In the genomic region with DNA sequence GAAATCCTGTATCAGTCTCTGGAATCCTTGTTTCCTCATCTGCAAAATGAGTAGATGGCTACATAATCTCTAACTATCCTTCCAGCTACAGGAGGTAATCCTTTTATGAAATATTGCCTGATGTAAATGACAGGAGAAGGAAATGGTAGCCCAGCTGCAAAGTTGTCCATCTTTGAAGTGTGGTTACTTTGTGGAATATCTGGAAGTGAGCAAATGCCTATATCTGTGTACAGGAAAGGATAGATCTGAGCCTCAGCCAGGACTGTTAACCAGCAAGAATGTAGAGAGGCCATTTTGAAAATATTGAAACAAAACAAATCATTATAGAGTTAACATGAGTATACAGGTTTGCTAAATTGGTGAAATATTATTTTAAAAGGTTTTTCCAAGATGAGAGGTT, we compare ENCODE assay signal across 14 cellular contexts.
A peak's percentile ranks its signal among the peaks of the same experiment; 100 is the strongest.
DNase-seq lines count a peak whose midpoint lies in the region; ATAC-seq, FAIRE-seq and TF ChIP-seq lines count a peak whose summit lies in the region.
"Had no signal": no experiment of that assay in that cellular context is flagged by ENCODE, and none has a peak within 500 bp of the region (broad histone marks: within the 10 kb centered on the region; RNA-seq: fewer than 3 reads in every experiment).

No MANE protein-coding gene starts in this region.

- TF ChIP-seq POLR2A in prostate gland (IDR thresholded peaks at IDR 0.05): no peak

- H3K4me3 ChIP-seq in astrocyte (ENCODE audit: insufficient read depth, low read depth, low read length) (no peak overlapping the region), fibroblast of lung (replicated peaks in 1 of 4; ENCODE audit: control extremely low read depth in 1 of 4, insufficient read depth in 1 of 4, low read depth in 3 of 4, low read length in 4 of 4) (no peak overlapping the region), osteoblast (ENCODE audit: insufficient read depth, low read length) (no peak overlapping the region), prostate gland (no peak overlapping the region), pancreas (no peak overlapping the region)
- no peak overlapping the region for H3K4me3 ChIP-seq in CD8-positive, alpha-beta T cell (ENCODE audit: low read depth, low read length)

- H3K4me1 ChIP-seq in astrocyte (ENCODE audit: insufficient read depth, low read length) (peaks cover 43% of the 10 kb centered on the region), fibroblast of lung (ENCODE audit: control insufficient read depth, extremely low read depth, insufficient read depth, low read length) (peaks cover 25% of the 10 kb centered on the region), osteoblast (ENCODE audit: insufficient read depth, low read length) (peaks cover 65% of the 10 kb centered on the region), prostate gland (replicated peaks) (peaks cover 4% of the 10 kb centered on the region), pancreas (peaks cover 3 to 25% (median 24%) of the 10 kb centered on the region in 3 donors)
- H3K4me1 ChIP-seq in CD8-positive, alpha-beta T cell (ENCODE audit: insufficient read depth, low read length): peaks cover under 1% of the 10 kb centered on the region
- H3K4me1 ChIP-seq: Caco-2 had no signal

- no peaks in the 10 kb centered on the region; the same call in none of the 2 replicates for H3K27me3 Mint-ChIP-seq in HFFc6 (ENCODE audit: insufficient read depth)
- H3K27me3 Mint-ChIP-seq in astrocyte (ENCODE audit: low read depth, unreplicated experiment): no peaks in the 10 kb centered on the region
- H3K27me3 Mint-ChIP-seq in CD8-positive, alpha-beta T cell (ENCODE audit: low read depth): no peaks in the 10 kb centered on the region
- no peaks in the 10 kb centered on the region for H3K27me3 Mint-ChIP-seq in activated CD4-positive, alpha-beta T cell treated with anti-CD3 and anti-CD28 coated beads for 36 hours

- CTCF ChIA-PET in CD8-positive, alpha-beta T cell (lab: Charles Lee): interaction anchor here (1.3 kb wide), 1 partner anchor 318 kb away, joined by 3 read pairs; no protein-coding TSS in a partner anchor
- CTCF ChIA-PET in activated CD4-positive, alpha-beta T cell treated with anti-CD3 and anti-CD28 coated beads for 36 hours (lab: Charles Lee): interaction anchor here (1.0 kb wide), 1 partner anchor 242 kb away, joined by 3 read pairs; no protein-coding TSS in a partner anchor

- H3K27ac Mint-ChIP-seq in HFFc6 (no peak overlapping the region), astrocyte (ENCODE audit: unreplicated experiment) (peak overlapping the region; percentile 47)
- H3K27ac Mint-ChIP-seq in CD8-positive, alpha-beta T cell: no peak overlapping the region
- no peak overlapping the region for H3K27ac Mint-ChIP-seq in activated CD4-positive, alpha-beta T cell treated with anti-CD3 and anti-CD28 coated beads for 36 hours

- H3K27ac ChIP-seq in astrocyte (ENCODE audit: low read depth, low read length): no peak overlapping the region
- H3K27ac ChIP-seq in fibroblast of lung (ENCODE audit: insufficient read depth, low read length): no peak overlapping the region
- H3K27ac ChIP-seq in osteoblast (ENCODE audit: low read depth, low read length): peak overlapping the region; percentile 84
- no peak overlapping the region for H3K27ac ChIP-seq in prostate gland
- no peak overlapping the region for H3K27ac ChIP-seq in CD8-positive, alpha-beta T cell (ENCODE audit: low read depth, low read length)
- no peak overlapping the region for H3K27ac ChIP-seq in pancreas

- H3K36me3 Mint-ChIP-seq in HFFc6 (ENCODE audit: low read depth) (peaks cover 43% of the 10 kb centered on the region), astrocyte (ENCODE audit: low read depth, unreplicated experiment) (peaks cover 17% of the 10 kb centered on the region)
- peaks cover 41% of the 10 kb centered on the region for H3K36me3 Mint-ChIP-seq in CD8-positive, alpha-beta T cell
- H3K36me3 Mint-ChIP-seq in activated CD4-positive, alpha-beta T cell treated with anti-CD3 and anti-CD28 coated beads for 36 hours (ENCODE audit: low read depth): peaks cover 24% of the 10 kb centered on the region

- POLR2A ChIA-PET in CD8-positive, alpha-beta T cell (lab: Charles Lee): no interaction called here
- POLR2A ChIA-PET in activated CD4-positive, alpha-beta T cell treated with anti-CD3 and anti-CD28 coated beads for 36 hours (lab: Charles Lee): interaction anchor here (0.6 kb wide), 1 partner anchor 1485 kb away, joined by 3 read pairs; no protein-coding TSS in a partner anchor

- no peaks in the 10 kb centered on the region for H3K9me3 ChIP-seq in astrocyte (ENCODE audit: insufficient read depth, low read depth, low read length)
- H3K9me3 ChIP-seq in fibroblast of lung (ENCODE audit: control insufficient read depth, insufficient read depth, low read depth, low read length): no peaks in the 10 kb centered on the region
- H3K9me3 ChIP-seq in osteoblast (ENCODE audit: low read depth, low read length): no peaks in the 10 kb centered on the region
- no peaks in the 10 kb centered on the region for H3K9me3 ChIP-seq in prostate gland
- no peaks in the 10 kb centered on the region for H3K9me3 ChIP-seq in CD8-positive, alpha-beta T cell (ENCODE audit: low read length)
- H3K9me3 ChIP-seq in pancreas: no peaks in the 10 kb centered on the region
- H3K9me3 ChIP-seq: Caco-2 had no signal

- H3K9me3 Mint-ChIP-seq in HFFc6 (no peaks in the 10 kb centered on the region), astrocyte (ENCODE audit: unreplicated experiment) (no peaks in the 10 kb centered on the region)
- H3K9me3 Mint-ChIP-seq in CD8-positive, alpha-beta T cell: no peaks in the 10 kb centered on the region
- H3K9me3 Mint-ChIP-seq in activated CD4-positive, alpha-beta T cell treated with anti-CD3 and anti-CD28 coated beads for 36 hours (ENCODE audit: low read depth): no peaks in the 10 kb centered on the region

- H3K27me3 ChIP-seq in astrocyte (ENCODE audit: insufficient read depth, low read length): no peaks in the 10 kb centered on the region
- no peaks in the 10 kb centered on the region for H3K27me3 ChIP-seq in fibroblast of lung (ENCODE audit: control insufficient read depth, insufficient read depth, low read length)
- no peaks in the 10 kb centered on the region for H3K27me3 ChIP-seq in osteoblast (ENCODE audit: insufficient read depth, low read length)
- no peaks in the 10 kb centered on the region for H3K27me3 ChIP-seq in prostate gland (replicated peaks; ENCODE audit: insufficient read depth)
- H3K27me3 ChIP-seq in CD8-positive, alpha-beta T cell (ENCODE audit: insufficient read depth, low read length): no peaks in the 10 kb centered on the region
- H3K27me3 ChIP-seq in pancreas: no peaks in the 10 kb centered on the region

- H3K4me2 ChIP-seq in astrocyte (ENCODE audit: low read length) (peak overlapping the region; percentile 63), fibroblast of lung (ENCODE audit: extremely low read depth, insufficient read depth, low read length) (peak overlapping the region; percentile 45), osteoblast (ENCODE audit: insufficient read depth, low read length) (no peak overlapping the region)

- H4K20me1 ChIP-seq in astrocyte (ENCODE audit: insufficient read depth, low read length) (peaks cover 79% of the 10 kb centered on the region), fibroblast of lung (ENCODE audit: control insufficient read depth, extremely low read depth, insufficient read depth, low read length) (no peaks in the 10 kb centered on the region), osteoblast (ENCODE audit: insufficient read depth, low read length) (peaks cover 49% of the 10 kb centered on the region)

- DNase-seq in HFFc6 (no peak), astrocyte (ENCODE audit: low read depth) (peak; percentile 52), fibroblast of lung (ENCODE audit: low read depth in 2 of 2) (peak in 1 of 2 donors; percentile 58), osteoblast (ENCODE audit: insufficient read length, low spot score, missing footprints) (no peak), prostate gland (ENCODE audit: low spot score) (no peak), pancreas (no peak)
- DNase-seq in CD8-positive, alpha-beta T cell: no peak
- no peak for DNase-seq in activated CD4-positive, alpha-beta T cell treated with anti-CD3 and anti-CD28 coated beads for 36 hours
- DNase-seq: Caco-2, H9, Kasumi-1, NCI-H1930 had no signal

- H3K4me1 Mint-ChIP-seq in HFFc6 (ENCODE audit: low read depth) (peaks cover 64% of the 10 kb centered on the region), astrocyte (ENCODE audit: low read depth, unreplicated experiment) (peaks cover 62% of the 10 kb centered on the region)
- peaks cover 36% of the 10 kb centered on the region for H3K4me1 Mint-ChIP-seq in CD8-positive, alpha-beta T cell (ENCODE audit: low read depth)
- H3K4me1 Mint-ChIP-seq in activated CD4-positive, alpha-beta T cell treated with anti-CD3 and anti-CD28 coated beads for 36 hours: peaks cover 34% of the 10 kb centered on the region

- H3K4me3 Mint-ChIP-seq in HFFc6: peak overlapping the region; percentile 61; the same call in 1 of the 2 replicates
- peak overlapping the region; percentile 54 for H3K4me3 Mint-ChIP-seq in astrocyte (ENCODE audit: unreplicated experiment)
- H3K4me3 Mint-ChIP-seq in CD8-positive, alpha-beta T cell: no peak overlapping the region
- no peak overlapping the region for H3K4me3 Mint-ChIP-seq in activated CD4-positive, alpha-beta T cell treated with anti-CD3 and anti-CD28 coated beads for 36 hours
- H3K4me3 Mint-ChIP-seq: H9 had no signal

- peaks cover 19% of the 10 kb centered on the region for H3K36me3 ChIP-seq in astrocyte (ENCODE audit: insufficient read depth, low read length)
- peaks cover 16% of the 10 kb centered on the region for H3K36me3 ChIP-seq in fibroblast of lung (ENCODE audit: control insufficient read depth, insufficient read depth, low read length)
- peaks cover 30% of the 10 kb centered on the region for H3K36me3 ChIP-seq in osteoblast (ENCODE audit: insufficient read depth, low read length)
- no peaks in the 10 kb centered on the region for H3K36me3 ChIP-seq in prostate gland
- no peaks in the 10 kb centered on the region for H3K36me3 ChIP-seq in CD8-positive, alpha-beta T cell (ENCODE audit: insufficient read depth, low read length)
- no peaks in the 10 kb centered on the region for H3K36me3 ChIP-seq in pancreas

- FAIRE-seq in astrocyte (lab: Jason Lieb, UNC) (no peak), pancreas (lab: Jason Lieb, UNC) (no peak)
- FAIRE-seq: GM19239 had no signal

- intact Hi-C loops in prostate gland (cut with DNase I): no loop called here
- intact Hi-C loops in CD8-positive, alpha-beta T cell (cut with DNase I, micrococcal nuclease): no loop called here
- intact Hi-C loops in activated CD4-positive, alpha-beta T cell treated with anti-CD3 and anti-CD28 coated beads for 36 hours (cut with DNase I, micrococcal nuclease): no loop called here
- intact Hi-C loops in pancreas (cut with DNase I): no loop called here

- no peak overlapping the region for H2AFZ ChIP-seq in astrocyte (ENCODE audit: low read depth, low read length)
- H2AFZ ChIP-seq in fibroblast of lung (ENCODE audit: low read length): no peak overlapping the region
- no peak overlapping the region for H2AFZ ChIP-seq in osteoblast (ENCODE audit: low read length)

- H3K79me2 ChIP-seq in astrocyte (ENCODE audit: insufficient read depth, low read length): peaks cover 93% of the 10 kb centered on the region
- H3K79me2 ChIP-seq in fibroblast of lung (ENCODE audit: control insufficient read depth, insufficient read depth, low read length): peaks cover 86% of the 10 kb centered on the region
- peaks cover 90% of the 10 kb centered on the region for H3K79me2 ChIP-seq in osteoblast (ENCODE audit: insufficient read depth, low read length)

- ATAC-seq in CD8-positive, alpha-beta T cell: no peak
- no peak for ATAC-seq in activated CD4-positive, alpha-beta T cell treated with anti-CD3 and anti-CD28 coated beads for 36 hours
- ATAC-seq in pancreas: no peak
- ATAC-seq: Right ventricle myocardium inferior had no signal

- TF ChIP-seq CTCF in HFFc6 (IDR thresholded peaks at IDR 0.05): no peak
- no peak for TF ChIP-seq CTCF in astrocyte (IDR thresholded peaks at IDR 0.05; ENCODE audit: insufficient read depth, low read depth, low read length)
- no peak for TF ChIP-seq CTCF in fibroblast of lung (conservative IDR thresholded peaks at IDR 0.05 in 1 of 2, IDR thresholded peaks at IDR 0.05 in 1 of 2; ENCODE audit: low read depth in 1 of 2, low read length in 2 of 2)
- no peak for TF ChIP-seq CTCF in osteoblast (IDR thresholded peaks at IDR 0.05; ENCODE audit: extremely low read depth, low read depth, low read length)
- no peak for TF ChIP-seq CTCF in prostate gland (IDR thresholded peaks at IDR 0.05)
- no peak for TF ChIP-seq CTCF in CD8-positive, alpha-beta T cell (IDR thresholded peaks at IDR 0.05)
- no peak for TF ChIP-seq CTCF in pancreas (IDR thresholded peaks at IDR 0.05)

- H3K9ac ChIP-seq in astrocyte (ENCODE audit: low read length): no peak overlapping the region
- H3K9ac ChIP-seq in fibroblast of lung (ENCODE audit: insufficient read depth, low read length): no peak overlapping the region

Comparison
In these comparisons a context has a peak if more than half of its experiments do, and no peak if none do; other contexts are left out.
1. H3K4me3 Mint-ChIP-seq: peak in HFFc6 (single experiment) and astrocyte (single experiment); none in CD8-positive, alpha-beta T cell (single experiment) and activated CD4-positive, alpha-beta T cell treated with anti-CD3 and anti-CD28 coated beads for 36 hours (single experiment).